In genomic region chr3:52404391-52404790, GRCh38 we compare ENCODE assay signal across 12 cellular contexts. TPM values are rescaled to one million over a fixed set of nuclear protein-coding genes. Genes with fewer than 3 reads are reported as not detected.
"Had no signal": no experiment of that assay in that cellular context is flagged by ENCODE, and none has a peak within 500 bp of the region (broad histone marks: within the 10 kb centered on the region; RNA-seq: fewer than 3 reads in every experiment).

No MANE protein-coding gene starts in this region.

- ATAC-seq: heart left ventricle, lower lobe of right lung had no signal

- H3K4me3 ChIP-seq: breast epithelium, heart left ventricle, lower lobe of right lung, tibial nerve had no signal

- H3K27me3 ChIP-seq: breast epithelium, heart left ventricle, tibial nerve had no signal

- H3K9me3 ChIP-seq: breast epithelium, heart left ventricle, lower lobe of right lung, tibial nerve had no signal

- H3K27ac ChIP-seq: breast epithelium, heart left ventricle, lower lobe of right lung, tibial nerve had no signal

- H3K27ac Mint-ChIP-seq: activated CD4-positive, alpha-beta T cell treated with anti-CD3 and anti-CD28 coated beads, Interleukin-2, amount 10 ng/mL, durations not matched to agents 24 days and 14 days; activated naive CD8-positive, alpha-beta T cell; mesothelial cell of epicardium; T-helper 1 cell treated with Interleukin-12 subunit alpha and Interleukin-12 subunit beta and Interleukin-4 antibody, amounts not matched to agents 30 μg/mL and 1 μg/mL, for 36 hours had no signal

- DNase-seq: activated CD4-positive, alpha-beta T cell treated with anti-CD3 and anti-CD28 coated beads, Interleukin-2, amount 10 ng/mL, durations not matched to agents 24 days and 14 days; naive B cell; nucleus accumbens; SHP77 treated with DMSO at 0.1 percent for 48 hours had no signal

- H3K9me3 Mint-ChIP-seq: activated CD4-positive, alpha-beta T cell treated with anti-CD3 and anti-CD28 coated beads, Interleukin-2, amount 10 ng/mL, durations not matched to agents 24 days and 14 days; mesothelial cell of epicardium; naive B cell; T-helper 1 cell treated with Interleukin-12 subunit alpha and Interleukin-12 subunit beta and Interleukin-4 antibody, amounts not matched to agents 30 μg/mL and 1 μg/mL, for 36 hours had no signal

- H3K27me3 Mint-ChIP-seq: activated CD4-positive, alpha-beta T cell treated with anti-CD3 and anti-CD28 coated beads, Interleukin-2, amount 10 ng/mL, durations not matched to agents 24 days and 14 days; activated naive CD8-positive, alpha-beta T cell; naive B cell had no signal

- H3K4me3 Mint-ChIP-seq: activated CD4-positive, alpha-beta T cell treated with anti-CD3 and anti-CD28 coated beads, Interleukin-2, amount 10 ng/mL, durations not matched to agents 24 days and 14 days; activated naive CD8-positive, alpha-beta T cell; mesothelial cell of epicardium; T-helper 1 cell treated with Interleukin-12 subunit alpha and Interleukin-12 subunit beta and Interleukin-4 antibody, amounts not matched to agents 30 μg/mL and 1 μg/mL, for 36 hours had no signal

RNA-seq across cellular contexts. Expression of gene TNNC1, which starts 49.5 kb away (rescaled TPM):
- total RNA-seq: pulmonary artery endothelial cell had no signal
